Comparison of ENCODE assay signal across 20 cellular contexts in the genomic region with DNA sequence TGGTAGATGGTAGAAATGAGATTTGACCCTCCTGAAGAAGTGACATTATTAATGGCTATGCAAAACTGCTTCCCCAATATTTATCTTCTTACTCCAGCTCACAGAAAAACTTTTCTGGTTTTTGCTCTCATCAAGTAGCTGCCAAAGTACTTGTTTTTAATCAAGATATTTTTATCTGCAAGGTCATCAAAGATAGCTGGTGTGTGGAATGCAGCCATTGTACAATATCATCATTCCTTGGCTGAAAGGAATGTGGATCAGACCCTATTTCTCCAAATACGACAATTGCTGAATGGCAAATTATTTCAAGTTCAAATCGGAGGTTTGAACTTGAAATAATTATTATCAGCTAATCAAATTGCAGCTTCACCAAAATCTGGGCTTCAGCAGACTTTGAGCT.
DNase-seq lines count a peak whose midpoint lies in the region; ATAC-seq and TF ChIP-seq lines count a peak whose summit lies in the region.
"Had no signal": no experiment of that assay in that cellular context is flagged by ENCODE, and none has a peak within 500 bp of the region (broad histone marks: within the 10 kb centered on the region; RNA-seq: fewer than 3 reads in every experiment).

No MANE protein-coding gene starts in this region.

- H3K4me3 Mint-ChIP-seq in CD8-positive, alpha-beta memory T cell: no peak overlapping the region

- H3K27ac ChIP-seq in SJSA1 (peak overlapping the region; percentile 81), epithelial cell of prostate (peak overlapping the region; percentile 62), osteoblast (ENCODE audit: low read depth, low read length) (peak overlapping the region; percentile 88)
- no peak overlapping the region for H3K27ac ChIP-seq in CD8-positive, alpha-beta memory T cell (ENCODE audit: low read depth, low read length)
- H3K27ac ChIP-seq: GM23248 had no signal

- peak; percentile 69 for DNase-seq in EL
- no peak for DNase-seq in SJSA1 (ENCODE audit: low read depth in 1 of 2, low spot score in 2 of 2)
- no peak for DNase-seq in epithelial cell of prostate (ENCODE audit: low read depth, low spot score)
- no peak for DNase-seq in osteoblast (ENCODE audit: insufficient read length, low spot score, missing footprints)
- no peak for DNase-seq in activated naive CD4-positive, alpha-beta T cell (lab: John Stamatoyannopoulos, UW)
- DNase-seq in cerebellar nuclear complex (lab: John Stamatoyannopoulos, UW): no peak
- no peak for DNase-seq in CD8-positive, alpha-beta memory T cell
- DNase-seq: AML-193, Caco-2, DMS53, KG1, NCI-H1092, NCI-H146, NCI-H2081, NCI-H524, Right ventricle myocardium superior had no signal

- H3K4me3 ChIP-seq in SJSA1 (no peak overlapping the region), osteoblast (ENCODE audit: insufficient read depth, low read length) (no peak overlapping the region)
- no peak overlapping the region for H3K4me3 ChIP-seq in CD8-positive, alpha-beta memory T cell (ENCODE audit: low read length)
- H3K4me3 ChIP-seq: GM23248 had no signal

- H3K36me3 Mint-ChIP-seq in CD8-positive, alpha-beta memory T cell: no peaks in the 10 kb centered on the region

- CTCF ChIA-PET in CD8-positive, alpha-beta memory T cell (lab: Charles Lee): no interaction called here

- H2AFZ ChIP-seq in osteoblast (ENCODE audit: low read length): no peak overlapping the region
- H2AFZ ChIP-seq: GM23248 had no signal

- no peaks in the 10 kb centered on the region for H4K20me1 ChIP-seq in osteoblast (ENCODE audit: insufficient read depth, low read length)

- no peaks in the 10 kb centered on the region for H3K4me1 Mint-ChIP-seq in CD8-positive, alpha-beta memory T cell

- no peak overlapping the region for H3K4me2 ChIP-seq in osteoblast (ENCODE audit: insufficient read depth, low read length)

- H3K27ac Mint-ChIP-seq in CD8-positive, alpha-beta memory T cell: no peak overlapping the region

- H3K4me1 ChIP-seq in SJSA1 (replicated peaks): peaks cover 60% of the 10 kb centered on the region
- peaks cover 65% of the 10 kb centered on the region for H3K4me1 ChIP-seq in osteoblast (ENCODE audit: insufficient read depth, low read length)
- no peaks in the 10 kb centered on the region for H3K4me1 ChIP-seq in CD8-positive, alpha-beta memory T cell (ENCODE audit: insufficient read depth, low read length)

- H3K36me3 ChIP-seq in SJSA1 (0 out of 2 replicates have a peak, but pooled peaks cover 4% of the 10 kb centered on the region), osteoblast (ENCODE audit: insufficient read depth, low read length) (no peaks in the 10 kb centered on the region)
- H3K36me3 ChIP-seq in CD8-positive, alpha-beta memory T cell (ENCODE audit: insufficient read depth, low read length): no peaks in the 10 kb centered on the region

- POLR2A ChIA-PET in CD8-positive, alpha-beta memory T cell (lab: Charles Lee): no interaction called here

- H3K27me3 Mint-ChIP-seq in CD8-positive, alpha-beta memory T cell: peaks cover 15 to 59% of the 10 kb centered on the region in 2 donors

- H3K9me3 Mint-ChIP-seq in CD8-positive, alpha-beta memory T cell: peaks cover 0 to 14% (median 6%) of the 10 kb centered on the region in 5 donors

- no peaks in the 10 kb centered on the region for H3K27me3 ChIP-seq in SJSA1 (replicated peaks)
- H3K27me3 ChIP-seq in osteoblast (ENCODE audit: insufficient read depth, low read length): no peaks in the 10 kb centered on the region
- no peaks in the 10 kb centered on the region for H3K27me3 ChIP-seq in CD8-positive, alpha-beta memory T cell (ENCODE audit: insufficient read depth, low read length, poor library complexity, severe bottlenecking)

- no peak for ATAC-seq in GM19455 (IDR thresholded peaks at IDR 0.05; ENCODE audit: unreplicated experiment)
- ATAC-seq: HCT116, Panc1 had no signal

- H3K79me2 ChIP-seq in osteoblast (ENCODE audit: insufficient read depth, low read length): no peaks in the 10 kb centered on the region

- no peak for TF ChIP-seq CTCF in osteoblast (IDR thresholded peaks at IDR 0.05; ENCODE audit: extremely low read depth, low read depth, low read length)

- H3K9me3 ChIP-seq in SJSA1 (replicated peaks) (peaks cover 15% of the 10 kb centered on the region), osteoblast (ENCODE audit: low read depth, low read length) (peaks cover 6% of the 10 kb centered on the region)
- no peaks in the 10 kb centered on the region for H3K9me3 ChIP-seq in CD8-positive, alpha-beta memory T cell (ENCODE audit: low read length)
- H3K9me3 ChIP-seq: Caco-2 had no signal
